Comparison of ENCODE assay signal across 12 cellular contexts in the genomic region with DNA sequence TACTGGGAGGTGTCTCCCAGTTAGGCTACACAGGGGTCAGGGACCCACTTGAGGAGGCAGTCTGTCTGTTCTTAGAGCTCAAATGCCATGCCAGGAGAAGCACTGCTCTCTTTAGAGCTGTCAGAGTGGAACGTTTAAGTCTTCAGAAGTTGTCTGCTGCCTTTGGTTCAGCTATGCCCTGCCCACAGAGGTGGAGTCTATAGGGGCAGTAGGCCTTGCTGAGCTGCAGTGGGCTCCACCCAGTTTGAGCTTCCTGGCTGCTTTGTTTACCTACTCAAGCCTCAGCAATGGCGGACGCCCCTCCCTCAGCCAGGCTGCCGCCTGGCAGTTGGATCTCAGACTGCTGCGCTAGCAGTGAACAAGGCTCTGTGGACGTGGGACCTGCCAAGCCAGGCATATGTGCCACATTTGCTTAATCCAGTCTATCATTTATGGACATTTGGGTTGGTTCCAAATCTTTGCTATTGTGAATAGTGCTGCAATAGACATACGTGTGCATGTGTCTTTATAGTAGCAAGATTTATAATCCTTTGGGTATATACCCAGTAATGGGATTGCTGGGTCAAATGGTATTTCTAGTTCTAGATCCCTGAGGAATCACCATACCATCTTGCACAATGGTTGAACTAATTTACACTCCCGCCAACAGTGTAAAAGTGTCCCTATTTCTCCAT. TPM values are rescaled to one million over a fixed set of nuclear protein-coding genes. Genes with fewer than 3 reads are reported as not detected.
A peak's percentile ranks its signal among the peaks of the same experiment; 100 is the strongest.
DNase-seq lines count a peak whose midpoint lies in the region; ATAC-seq, FAIRE-seq and TF ChIP-seq lines count a peak whose summit lies in the region.
"Not testable (repeated sequence)": the region's sequence is repeated elsewhere in the genome, so short reads cannot be mapped to it uniquely, and the experiment has no call there.
"Had no signal": no experiment of that assay in that cellular context is flagged by ENCODE, and none has a peak within 500 bp of the region (broad histone marks: within the 10 kb centered on the region; RNA-seq: fewer than 3 reads in every experiment).

No MANE protein-coding gene starts in this region.

- FAIRE-seq in keratinocyte (lab: Jason Lieb, UNC) = not testable (repeated sequence)

- H4K20me1 ChIP-seq in keratinocyte (ENCODE audit: control insufficient read depth, extremely low read depth, insufficient read depth, low read length) = not testable (repeated sequence)

- not testable (repeated sequence) for H3K27me3 Mint-ChIP-seq in CD8-positive, alpha-beta T cell (ENCODE audit: low read depth); activated naive CD4-positive, alpha-beta T cell treated with anti-CD3 and anti-CD28 coated beads, Interleukin-2, amount 10 ng/mL, durations not matched to agents 7 days and 5 days

- POLR2A ChIA-PET in CD8-positive, alpha-beta T cell (lab: Charles Lee) = interaction anchor here (1.2 to 1.4 kb wide), 2 partner anchors 14 to 94 kb away, joined by 4 to 5 read pairs; partner anchors contain the start of gene ABHD10

- peak overlapping the region; percentile 91 for H3K27ac Mint-ChIP-seq in CD8-positive, alpha-beta T cell
- peak overlapping the region; percentile 94 for H3K27ac Mint-ChIP-seq in activated naive CD4-positive, alpha-beta T cell treated with anti-CD3 and anti-CD28 coated beads, Interleukin-2, amount 10 ng/mL, durations not matched to agents 7 days and 5 days

- peak; percentile 45 to 88 (median 60) for DNase-seq in CD8-positive, alpha-beta T cell
- peak; percentile 28 to 68 (median 53) for DNase-seq in T-helper 1 cell
- peak; percentile 69 for DNase-seq in activated CD4-positive, alpha-beta T cell treated with anti-CD3 and anti-CD28 coated beads, Interleukin-2, amount 50 U/mL, for 1 hour
- DNase-seq in activated T-cell treated with anti-CD3 and anti-CD28 coated beads, Interleukin-2, amount 50 U/mL, for 1 hour = peak; percentile 72
- DNase-seq in activated naive CD4-positive, alpha-beta T cell treated with anti-CD3 and anti-CD28 coated beads, Interleukin-2, amount 10 ng/mL, durations not matched to agents 7 days and 5 days = peak; percentile 89
- DNase-seq in keratinocyte (ENCODE audit: low read depth, low spot score) = not testable (repeated sequence)
- DNase-seq in stimulated activated CD4-positive, alpha-beta T cell treated with anti-CD3 and anti-CD28 coated beads, Interleukin-1b, Interleukin-23, amount 100 ng/mL, for 48 hours = peak; percentile 76
- peak; percentile 63 for DNase-seq in stimulated activated naive CD4-positive, alpha-beta T cell treated with Interleukin-2 at 50 U/mL for 16 hours (lab: John Stamatoyannopoulos, UW)

- peak overlapping the region; percentile 84 for H3K4me3 Mint-ChIP-seq in CD8-positive, alpha-beta T cell
- H3K4me3 Mint-ChIP-seq in activated naive CD4-positive, alpha-beta T cell treated with anti-CD3 and anti-CD28 coated beads, Interleukin-2, amount 10 ng/mL, durations not matched to agents 7 days and 5 days = peak overlapping the region; percentile 53

- H3K4me1 ChIP-seq in CD8-positive, alpha-beta T cell (ENCODE audit: insufficient read depth, low read length) = peaks cover 19% of the 10 kb centered on the region
- H3K4me1 ChIP-seq in keratinocyte (ENCODE audit: control insufficient read depth, extremely low read depth, insufficient read depth, low read length) = peaks cover 14% of the 10 kb centered on the region

- H3K27me3 ChIP-seq in CD8-positive, alpha-beta T cell (ENCODE audit: insufficient read depth, low read length); keratinocyte (ENCODE audit: control insufficient read depth, extremely low read depth, insufficient read depth, low read length): not testable (repeated sequence)

- peaks cover 46% of the 10 kb centered on the region for H3K4me1 Mint-ChIP-seq in CD8-positive, alpha-beta T cell (ENCODE audit: low read depth)
- H3K4me1 Mint-ChIP-seq in activated naive CD4-positive, alpha-beta T cell treated with anti-CD3 and anti-CD28 coated beads, Interleukin-2, amount 10 ng/mL, durations not matched to agents 7 days and 5 days = peaks cover 52% of the 10 kb centered on the region

- H3K9ac ChIP-seq in keratinocyte (ENCODE audit: control insufficient read depth, extremely low read depth, insufficient read depth, low read length) = not testable (repeated sequence)

- ATAC-seq in CD8-positive, alpha-beta T cell = peak; percentile 57

- H3K79me2 ChIP-seq in keratinocyte (ENCODE audit: control insufficient read depth, insufficient read depth, low read length) = not testable (repeated sequence)

- not testable (repeated sequence) for H3K9me1 ChIP-seq in keratinocyte (ENCODE audit: control insufficient read depth, extremely low read depth, insufficient read depth, low read length)

- not testable (repeated sequence) for H3K4me3 ChIP-seq in CD8-positive, alpha-beta T cell (ENCODE audit: low read depth, low read length); keratinocyte (ENCODE audit: control insufficient read depth in 2 of 3, extremely low read depth in 1 of 3, insufficient read depth in 2 of 3, low read depth in 1 of 3, low read length in 3 of 3)

- dilution Hi-C loops in keratinocyte (cut with MboI; ENCODE audit: extremely low pct_ligation_motif_present, low sequenced_read_pairs) = not testable (repeated sequence)

- not testable (repeated sequence) for H3K9me3 ChIP-seq in CD8-positive, alpha-beta T cell (ENCODE audit: low read length); keratinocyte (ENCODE audit: control insufficient read depth, low read depth, low read length)

- H3K27ac ChIP-seq in CD8-positive, alpha-beta T cell (ENCODE audit: low read depth, low read length); keratinocyte (ENCODE audit: control insufficient read depth, insufficient read depth, low read length): not testable (repeated sequence)

- intact Hi-C loops in CD8-positive, alpha-beta T cell (cut with DNase I, micrococcal nuclease) = loop anchor here in 1 of 2 experiments (1.0 to 2.0 kb wide), 2 partner anchors 14 to 60 kb away; partner anchors contain the start of genes C3orf52 and GCSAM

- H3K36me3 Mint-ChIP-seq in CD8-positive, alpha-beta T cell = not testable (repeated sequence)
- H3K36me3 Mint-ChIP-seq in activated naive CD4-positive, alpha-beta T cell treated with anti-CD3 and anti-CD28 coated beads, Interleukin-2, amount 10 ng/mL, durations not matched to agents 7 days and 5 days = peaks cover 27% of the 10 kb centered on the region

- not testable (repeated sequence) for H3K4me2 ChIP-seq in keratinocyte (ENCODE audit: control insufficient read depth, extremely low read depth, insufficient read depth, low read depth, low read length)

- TF ChIP-seq CTCF in CD8-positive, alpha-beta T cell (IDR thresholded peaks at IDR 0.05); keratinocyte (optimal IDR thresholded peaks at IDR 0.05 in 1 of 3, IDR thresholded peaks at IDR 0.05 in 1 of 3, conservative IDR thresholded peaks at IDR 0.05 in 1 of 3; ENCODE audit: extremely low read depth in 1 of 3, insufficient read depth in 2 of 3, low read length in 3 of 3): not testable (repeated sequence)

- not testable (repeated sequence) for H3K36me3 ChIP-seq in CD8-positive, alpha-beta T cell (ENCODE audit: insufficient read depth, low read length); keratinocyte (ENCODE audit: control insufficient read depth in 2 of 2, extremely low read depth in 1 of 2, insufficient read depth in 2 of 2, low read length in 2 of 2)

- CTCF ChIA-PET in CD8-positive, alpha-beta T cell (lab: Charles Lee) = interaction anchor here (1.0 kb wide), 1 partner anchor 39 kb away, joined by 3 read pairs; no protein-coding TSS in a partner anchor
- CTCF ChIA-PET in activated naive CD4-positive, alpha-beta T cell treated with anti-CD3 and anti-CD28 coated beads, Interleukin-2, amount 10 ng/mL, durations not matched to agents 7 days and 5 days (lab: Charles Lee) = interaction anchor here (0.7 to 2.2 kb wide), 6 partner anchors 14 to 69 kb away, joined by 3 to 4 read pairs (median 4); no protein-coding TSS in a partner anchor

- H2AFZ ChIP-seq in keratinocyte (ENCODE audit: control insufficient read depth, low read length) = peak overlapping the region; percentile 41

- not testable (repeated sequence) for H3K9me3 Mint-ChIP-seq in CD8-positive, alpha-beta T cell
- H3K9me3 Mint-ChIP-seq in activated naive CD4-positive, alpha-beta T cell treated with anti-CD3 and anti-CD28 coated beads, Interleukin-2, amount 10 ng/mL, durations not matched to agents 7 days and 5 days = peaks cover 28% of the 10 kb centered on the region

RNA-seq across cellular contexts. Expression of gene C3orf52, which starts 13.7 kb away (rescaled TPM):
- under 1 TPM; 0.19 to 0.78 TPM for total RNA-seq in CD8-positive, alpha-beta T cell
- 12.9 to 15.8 TPM (median 13.7 TPM) in 3 replicates for polyA plus RNA-seq in keratinocyte
- polyA plus RNA-seq in keratinocyte (2011; ENCODE audit: low read depth) = 3.8 TPM
- 5.3 and 7.8 TPM in 2 replicates for polyA plus RNA-seq in keratinocyte (2011; cell fraction: cytosol; rRNA removed)
- polyA plus RNA-seq in keratinocyte (2011; cell fraction: nucleus; rRNA removed) = 36.2 and 46.6 TPM in 2 replicates
- polyA plus RNA-seq in keratinocyte (2012; ENCODE audit: low replicate concordance) = 7.7 and 14.1 TPM in 2 replicates
- polyA minus RNA-seq in keratinocyte = 10.4 to 42.3 TPM (median 27.2 TPM) in 3 replicates
- 4.0 TPM for polyA minus RNA-seq in keratinocyte (2011; cell fraction: cytosol; rRNA and poly(A)+ RNA removed)
- polyA minus RNA-seq in keratinocyte (2011; cell fraction: nucleus; rRNA and poly(A)+ RNA removed) = 42.8 and 81.6 TPM in 2 replicates
- polyA plus RNA-seq: CD14-positive monocyte had no signal

RNA-seq across cellular contexts. Expression of gene TMPRSS7, which starts 38.0 kb away (rescaled TPM):
- total RNA-seq in CD8-positive, alpha-beta T cell = not detected
- polyA plus RNA-seq in keratinocyte = 0.02 to 0.18 TPM (median 0.08 TPM) in 3 replicates
- not detected for polyA plus RNA-seq in keratinocyte (2011; ENCODE audit: low read depth)
- 0.04 and 0.05 TPM in 2 replicates for polyA plus RNA-seq in keratinocyte (2011; cell fraction: cytosol; rRNA removed)
- polyA plus RNA-seq in keratinocyte (2011; cell fraction: nucleus; rRNA removed) = 0.18 and 0.21 TPM in 2 replicates
- polyA plus RNA-seq in keratinocyte (2012; ENCODE audit: low replicate concordance) = 0.05 and 0.14 TPM in 2 replicates
- 0.26 TPM in 1 of 3 replicates, not detected in the others for polyA minus RNA-seq in keratinocyte
- not detected for polyA minus RNA-seq in keratinocyte (2011; cell fraction: cytosol; rRNA and poly(A)+ RNA removed)
- 0.23 and 0.32 TPM in 2 replicates for polyA minus RNA-seq in keratinocyte (2011; cell fraction: nucleus; rRNA and poly(A)+ RNA removed)
- total RNA-seq: psoas muscle; smooth muscle cell; T-helper 2 cell treated with Interferon-gamma antibody and Interleukin-4, amounts not matched to agents 100 ng/mL and 5 ng/mL, for 36 hours had no signal
- polyA plus RNA-seq: CD14-positive monocyte, psoas muscle, smooth muscle cell had no signal
